ENCODE assay signal across 23 cellular contexts in the genomic region with DNA sequence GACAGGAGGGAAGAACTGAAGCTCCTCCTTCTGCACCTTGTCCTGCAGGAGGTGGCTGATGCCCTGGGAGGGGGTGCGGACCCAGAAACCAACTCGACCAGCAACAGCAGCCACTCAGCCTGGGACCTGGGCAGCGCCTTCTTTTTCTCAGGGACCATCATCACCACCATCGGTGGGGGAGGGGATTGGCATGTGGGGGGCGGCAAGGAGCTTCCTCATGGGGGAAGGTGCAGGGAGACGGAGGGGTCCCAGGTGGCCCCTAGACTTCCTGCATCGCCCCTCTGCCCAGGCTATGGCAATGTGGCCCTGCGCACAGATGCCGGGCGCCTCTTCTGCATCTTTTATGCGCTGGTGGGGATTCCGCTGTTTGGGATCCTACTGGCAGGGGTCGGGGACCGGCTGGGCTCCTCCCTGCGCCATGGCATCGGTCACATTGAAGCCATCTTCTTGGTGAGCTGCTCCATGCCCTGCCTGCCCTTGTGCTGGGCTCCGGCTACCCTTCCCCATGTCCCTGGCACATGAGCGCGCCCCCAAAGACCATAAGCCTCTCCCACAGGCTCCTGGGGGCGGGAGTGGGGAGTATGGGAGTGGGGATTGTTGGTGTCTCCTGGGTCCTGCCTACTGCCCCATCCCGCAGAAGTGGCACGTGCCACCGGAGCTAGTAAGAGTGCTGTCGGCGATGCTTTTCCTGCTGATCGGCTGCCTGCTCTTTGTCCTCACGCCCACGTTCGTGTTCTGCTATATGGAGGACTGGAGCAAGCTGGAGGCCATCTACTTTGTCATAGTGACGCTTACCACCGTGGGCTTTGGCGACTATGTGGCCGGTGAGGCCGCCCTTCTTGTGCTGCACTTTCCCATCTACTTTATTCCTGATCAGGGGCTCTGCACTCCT. TPM values are rescaled to one million over a fixed set of nuclear protein-coding genes. Genes with fewer than 3 reads are reported as not detected.
DNase-seq lines count a peak whose midpoint lies in the region; ATAC-seq, FAIRE-seq and TF ChIP-seq lines count a peak whose summit lies in the region.
"Had no signal": no experiment of that assay in that cellular context is flagged by ENCODE, and none has a peak within 500 bp of the region (broad histone marks: within the 10 kb centered on the region; RNA-seq: fewer than 3 reads in every experiment).

No MANE protein-coding gene starts in this region.

- TF ChIP-seq POLR2A in K562 (conservative IDR thresholded peaks at IDR 0.05), result no peak
- no peak for TF ChIP-seq POLR2A in tibial nerve (IDR thresholded peaks at IDR 0.05)

- no peaks in the 10 kb centered on the region for H3K36me3 ChIP-seq in K562 (ENCODE audit: control insufficient read depth, insufficient read depth, low read length)
- H3K36me3 ChIP-seq in kidney (ENCODE audit: control insufficient read depth in 1 of 2, insufficient read depth in 2 of 2, low read length in 2 of 2), result no peaks in the 10 kb centered on the region
- no peaks in the 10 kb centered on the region for H3K36me3 ChIP-seq in tibial nerve

- H3K4me3 ChIP-seq in right cardiac atrium (ENCODE audit: low read length), result no peak overlapping the region
- H3K4me3 ChIP-seq in K562, result no peak overlapping the region
- H3K4me3 ChIP-seq in kidney (ENCODE audit: low read length in 2 of 2), result no peak overlapping the region
- no peak overlapping the region for H3K4me3 ChIP-seq in tibial nerve
- H3K4me3 ChIP-seq: A549, GM12878 had no signal

- no peaks in the 10 kb centered on the region for H3K36me3 Mint-ChIP-seq in activated naive CD4-positive, alpha-beta T cell treated with anti-CD3 and anti-CD28 coated beads for 36 hours (ENCODE audit: low read depth)
- H3K36me3 Mint-ChIP-seq: CD4-positive, CD25-positive, alpha-beta regulatory T cell had no signal

- H3K27ac ChIP-seq in right cardiac atrium (ENCODE audit: low read length), result no peak overlapping the region
- H3K27ac ChIP-seq in K562 (ENCODE audit: extremely low read depth, low read depth, low read length), result no peak overlapping the region
- H3K27ac ChIP-seq in kidney (ENCODE audit: low read depth in 2 of 2, low read length in 2 of 2), result no peak overlapping the region
- no peak overlapping the region for H3K27ac ChIP-seq in tibial nerve
- no peak overlapping the region for H3K27ac ChIP-seq in foreskin keratinocyte
- H3K27ac ChIP-seq: A549, HL-60 had no signal

- H2AFZ ChIP-seq in K562 (ENCODE audit: low read depth, low read length), result no peak overlapping the region

- no peaks in the 10 kb centered on the region; the same call in 1 of the 2 replicates for H4K20me1 ChIP-seq in K562 (replicated peaks; ENCODE audit: control insufficient read depth, insufficient read depth, low read length)

- TF ChIP-seq EP300 in K562 (IDR thresholded peaks at IDR 0.05; ENCODE audit: low read length) (no peak), tibial nerve (IDR thresholded peaks at IDR 0.05) (no peak)

- H3K9me3 Mint-ChIP-seq in activated naive CD4-positive, alpha-beta T cell treated with anti-CD3 and anti-CD28 coated beads for 36 hours, result no peaks in the 10 kb centered on the region
- H3K9me3 Mint-ChIP-seq: CD4-positive, CD25-positive, alpha-beta regulatory T cell; HFFc6 had no signal

- H3K4me3 Mint-ChIP-seq in activated naive CD4-positive, alpha-beta T cell treated with anti-CD3 and anti-CD28 coated beads for 36 hours, result no peak overlapping the region
- H3K4me3 Mint-ChIP-seq: HFFc6 had no signal

- intact Hi-C loops in Right ventricle myocardium inferior (cut with DNase I) (no loop called here), right cardiac atrium (cut with DNase I) (no loop called here), K562 (cut with micrococcal nuclease) (no loop called here), kidney (cut with DNase I) (no loop called here)
- intact Hi-C loops in activated naive CD4-positive, alpha-beta T cell treated with anti-CD3 and anti-CD28 coated beads for 36 hours (cut with micrococcal nuclease), result no loop called here

- H3K9ac ChIP-seq in K562 (ENCODE audit: insufficient read depth in 1 of 2, low read depth in 2 of 2, low read length in 2 of 2) (peak overlapping the region in 1 of 2 experiments; percentile 48; a peak in 1 of 4 replicates), kidney (ENCODE audit: low read length in 2 of 2) (no peak overlapping the region)

- H3K4me2 ChIP-seq in K562 (ENCODE audit: insufficient read depth, low read length), result no peak overlapping the region
- H3K4me2 ChIP-seq: A549 had no signal

- CTCF ChIA-PET in K562 (lab: Yijun Ruan, JAX; ENCODE audit: low intra/inter-chr PET ratio), result no interaction called here
- CTCF ChIA-PET in activated naive CD4-positive, alpha-beta T cell treated with anti-CD3 and anti-CD28 coated beads for 36 hours (lab: Charles Lee), result no interaction called here

- ATAC-seq in Right ventricle myocardium inferior (no peak), right cardiac atrium (no peak), K562 (no peak), foreskin keratinocyte (no peak)
- ATAC-seq: A549, GM12878, Panc1 had no signal

- 14% methylated on average over 34 of the region's 34 CpGs for WGBS in right cardiac atrium
- WGBS in K562 (ENCODE audit: insufficient coverage, low coverage, missing lambda C conversion rate), result 29% methylated on average over 34 of the region's 34 CpGs
- 10 to 15% methylated on average over 26 to 31 of the region's 34 CpGs for WGBS in tibial nerve, 2 donors

- H3K27ac Mint-ChIP-seq in activated naive CD4-positive, alpha-beta T cell treated with anti-CD3 and anti-CD28 coated beads for 36 hours, result no peak overlapping the region
- H3K27ac Mint-ChIP-seq: CD4-positive, CD25-positive, alpha-beta regulatory T cell; HFFc6 had no signal

- H3K27me3 ChIP-seq in right cardiac atrium (ENCODE audit: control insufficient read depth, insufficient read depth), result no peaks in the 10 kb centered on the region
- peaks cover 48 to 57% of the 10 kb centered on the region in 2 experiments for H3K27me3 ChIP-seq in K562 (ENCODE audit: control insufficient read depth in 2 of 2, insufficient read depth in 2 of 2, low read length in 2 of 2)
- peaks cover 2 to 100% of the 10 kb centered on the region in 2 donors for H3K27me3 ChIP-seq in tibial nerve
- peaks cover 87% of the 10 kb centered on the region for H3K27me3 ChIP-seq in foreskin keratinocyte

- FAIRE-seq in K562 (lab: Jason Lieb, UNC) (no peak), kidney (lab: Jason Lieb, UNC) (no peak)
- FAIRE-seq: A549, GM12878, GM18507 had no signal

- no peak for TF ChIP-seq RAD21 in K562 (CRISPR knock-in tag; conservative IDR thresholded peaks at IDR 0.05 in 1 of 2, IDR thresholded peaks at IDR 0.05 in 1 of 2)

- H3K4me1 ChIP-seq in right cardiac atrium (ENCODE audit: control insufficient read depth, insufficient read depth, low read length) (peaks cover 2% of the 10 kb centered on the region), K562 (replicated peaks in 1 of 2; ENCODE audit: control insufficient read depth in 2 of 2, insufficient read depth in 2 of 2, low read length in 2 of 2) (peaks cover 3 to 45% of the 10 kb centered on the region in 2 experiments; a peak in 4 of 5 replicates), kidney (ENCODE audit: control insufficient read depth in 1 of 2, insufficient read depth in 1 of 2, low read depth in 1 of 2, low read length in 2 of 2) (peaks cover 0 to 22% of the 10 kb centered on the region in 2 donors), tibial nerve (peaks cover 0 to 42% (median 24%) of the 10 kb centered on the region in 4 donors), foreskin keratinocyte (no peaks in the 10 kb centered on the region)

- peaks cover 19% of the 10 kb centered on the region for H3K4me1 Mint-ChIP-seq in activated naive CD4-positive, alpha-beta T cell treated with anti-CD3 and anti-CD28 coated beads for 36 hours (ENCODE audit: low read depth)

- POLR2A ChIA-PET in K562 (lab: Yijun Ruan, JAX), result no interaction called here

- peak; percentile 33 for DNase-seq in Right ventricle myocardium inferior (ENCODE audit: missing footprints)
- DNase-seq in right cardiac atrium, result no peak
- DNase-seq in K562 (ENCODE audit: extremely low read depth in 1 of 4, low spot score in 3 of 4), result no peak
- peak; percentile 56 for DNase-seq in kidney
- DNase-seq in tibial nerve (ENCODE audit: low spot score in 2 of 2), result no peak
- DNase-seq in NCI-H1694 treated with DMSO at 0.1 percent for 48 hours (lab: John Stamatoyannopoulos, UW), result no peak
- no peak for DNase-seq in activated naive CD4-positive, alpha-beta T cell treated with anti-CD3 and anti-CD28 coated beads for 36 hours
- DNase-seq in foreskin keratinocyte, result no peak
- DNase-seq: Calu3; CD4-positive, CD25-positive, alpha-beta regulatory T cell; HFFc6; NCI-H1105; NCI-H187 treated with DMSO at 0.1 percent for 48 hours; NCI-H2171; NCI-H446 treated with DMSO at 0.1 percent for 48 hours; NCI-H774; SHP77 had no signal

- no peaks in the 10 kb centered on the region for H3K9me3 ChIP-seq in right cardiac atrium (ENCODE audit: control insufficient read depth, low read length)
- no peaks in the 10 kb centered on the region for H3K9me3 ChIP-seq in K562 (replicated peaks; ENCODE audit: control insufficient read depth, insufficient read depth, low read depth, low read length)
- no peaks in the 10 kb centered on the region for H3K9me3 ChIP-seq in kidney (ENCODE audit: control insufficient read depth in 1 of 2, low read length in 2 of 2)
- no peaks in the 10 kb centered on the region for H3K9me3 ChIP-seq in tibial nerve
- H3K9me3 ChIP-seq: A549 had no signal

- no peaks in the 10 kb centered on the region for H3K9me1 ChIP-seq in K562 (ENCODE audit: control insufficient read depth, insufficient read depth, low read length)

- no TSS peak for BruUV-seq in K562 (replicated peaks; lab: Mats Ljungman, UMichigan)

- TF ChIP-seq CTCF in K562 (IDR thresholded peaks at IDR 0.05 in 2 of 3, conservative IDR thresholded peaks at IDR 0.05 in 1 of 3; ENCODE audit: insufficient read depth in 2 of 3, low read depth in 1 of 3, low read length in 3 of 3) (no peak), kidney (IDR thresholded peaks at IDR 0.05; ENCODE audit: borderline replicate concordance, extremely low read depth, insufficient read depth) (no peak), tibial nerve (IDR thresholded peaks at IDR 0.05) (no peak), foreskin keratinocyte (conservative IDR thresholded peaks at IDR 0.05) (no peak)

- peaks cover 75% of the 10 kb centered on the region for H3K27me3 Mint-ChIP-seq in activated naive CD4-positive, alpha-beta T cell treated with anti-CD3 and anti-CD28 coated beads for 36 hours (ENCODE audit: low read depth)

- no peaks in the 10 kb centered on the region for H3K79me2 ChIP-seq in K562 (ENCODE audit: control insufficient read depth, insufficient read depth, low read length)

- in situ Hi-C loops in K562 (cut with MboI), result no loop called here

RNA-seq across cellular contexts. Expression of gene CATSPERZ, which starts 3.1 kb away (rescaled TPM):
- total RNA-seq in Right ventricle myocardium inferior (not detected), right cardiac atrium (not detected), K562 (2014; rRNA removed) (8.5 TPM in 2 replicates), K562 (2014; rRNA removed; fragmentation: Illumina TruSeq; extraction: Trizol) (1.2 and 1.6 TPM in 2 replicates), K562 (2015; rRNA removed; fragmentation: Illumina TruSeq; extraction: Trizol) (3.8 and 4.1 TPM in 2 replicates), K562 (2021) (5.1 and 5.4 TPM in 2 replicates), kidney (not detected), tibial nerve (not detected), foreskin keratinocyte (0.44 and 0.46 TPM in 2 replicates)
- polyA plus RNA-seq in right cardiac atrium (0.14 TPM), K562 (2011; rRNA removed) (0.86 and 1.2 TPM in 2 replicates), K562 (2014; fragmentation: Illumina TruSeq; extraction: Trizol) (3.5 and 4.3 TPM in 2 replicates), K562 (2014; fragmentation: Nextera tagmentation; extraction: Ambion mirVana) (1 to 10 TPM; 1.3 to 2.2 TPM), K562 (2014; rRNA removed) (5.3 and 8.3 TPM in 2 replicates), kidney (ENCODE audit: insufficient read depth, low read depth, low replicate concordance) (not detected), foreskin keratinocyte (0.80 and 1.1 TPM in 2 replicates)
- 3.6 TPM in 1 of 2 replicates, not detected in the other for total RNA-seq in K562 (2011; cell fraction: chromatin; rRNA removed; ENCODE audit: low replicate concordance)
- 1.5 and 2.8 TPM in 2 replicates for total RNA-seq in K562 (2011; cell fraction: nucleolus; rRNA removed)
- total RNA-seq in K562 (2011; cell fraction: nucleoplasm; rRNA removed), result 0.59 and 0.99 TPM in 2 replicates
- 2.9 and 3.2 TPM in 2 replicates for polyA plus RNA-seq in K562 (2011; cell fraction: cytosol; rRNA removed)
- polyA plus RNA-seq in K562 (2011; cell fraction: nucleus; rRNA removed), result 1.5 and 2.0 TPM in 2 replicates
- 4.4 and 4.7 TPM in 2 replicates for polyA plus RNA-seq in K562 (2012)
- polyA minus RNA-seq in K562 (2011; rRNA and poly(A)+ RNA removed), result 0.32 TPM in 1 of 2 replicates, not detected in the other
- polyA minus RNA-seq in K562 (2011; cell fraction: cytosol; rRNA and poly(A)+ RNA removed), result not detected in 2 replicates
- polyA minus RNA-seq in K562 (2011; cell fraction: nucleus; rRNA and poly(A)+ RNA removed), result not detected in 2 replicates
- total RNA-seq in activated naive CD4-positive, alpha-beta T cell treated with anti-CD3 and anti-CD28 coated beads for 36 hours, result under 1 TPM in 1 of 2 experiments, not detected in 1; 0.67 TPM
- total RNA-seq: CD4-positive, CD25-positive, alpha-beta regulatory T cell; G401; GM12878 had no signal
- polyA plus RNA-seq: CD4-positive, CD25-positive, alpha-beta regulatory T cell had no signal

RNA-seq across cellular contexts. Expression of gene KCNK4, which starts 6.0 kb away (rescaled TPM):
- total RNA-seq in Right ventricle myocardium inferior (not detected), right cardiac atrium (not detected), K562 (2014; rRNA removed) (not detected in 2 replicates), K562 (2014; rRNA removed; fragmentation: Illumina TruSeq; extraction: Trizol) (not detected in 2 replicates), K562 (2015; rRNA removed; fragmentation: Illumina TruSeq; extraction: Trizol) (not detected in 2 replicates), K562 (2021) (not detected in 2 replicates), kidney (not detected), tibial nerve (1 to 10 TPM in 1 of 4 donors, not detected in 3; 1.2 TPM), foreskin keratinocyte (not detected in 2 replicates)
- polyA plus RNA-seq in right cardiac atrium (0.05 TPM), K562 (2011; rRNA removed) (not detected in 2 replicates), K562 (2014; fragmentation: Illumina TruSeq; extraction: Trizol) (not detected in 2 replicates), K562 (2014; fragmentation: Nextera tagmentation; extraction: Ambion mirVana) (not detected), K562 (2014; rRNA removed) (not detected in 2 replicates), kidney (ENCODE audit: insufficient read depth, low read depth, low replicate concordance) (not detected), foreskin keratinocyte (0.03 and 0.06 TPM in 2 replicates)
- 0.37 and 0.74 TPM in 2 replicates for total RNA-seq in K562 (2011; cell fraction: chromatin; rRNA removed; ENCODE audit: low replicate concordance)
- total RNA-seq in K562 (2011; cell fraction: nucleolus; rRNA removed), result 0.17 and 0.26 TPM in 2 replicates
- 0.44 TPM in 1 of 2 replicates, not detected in the other for total RNA-seq in K562 (2011; cell fraction: nucleoplasm; rRNA removed)
- not detected in 2 replicates for polyA plus RNA-seq in K562 (2011; cell fraction: cytosol; rRNA removed)
- 0.13 and 0.14 TPM in 2 replicates for polyA plus RNA-seq in K562 (2011; cell fraction: nucleus; rRNA removed)
- 0.05 TPM in 1 of 2 replicates, not detected in the other for polyA plus RNA-seq in K562 (2012)
- not detected in 2 replicates for polyA minus RNA-seq in K562 (2011; rRNA and poly(A)+ RNA removed)
- polyA minus RNA-seq in K562 (2011; cell fraction: cytosol; rRNA and poly(A)+ RNA removed), result not detected in 2 replicates
- not detected in 2 replicates for polyA minus RNA-seq in K562 (2011; cell fraction: nucleus; rRNA and poly(A)+ RNA removed)
- under 1 TPM in 1 of 2 experiments, not detected in 1; 0.41 TPM for total RNA-seq in activated naive CD4-positive, alpha-beta T cell treated with anti-CD3 and anti-CD28 coated beads for 36 hours
- total RNA-seq: Calu3; CD4-positive, CD25-positive, alpha-beta regulatory T cell; GM12878 had no signal
- polyA plus RNA-seq: CD4-positive, CD25-positive, alpha-beta regulatory T cell had no signal

RNA-seq across cellular contexts. Expression of gene ESRRA, which starts 8.2 kb away (rescaled TPM):
- total RNA-seq in Right ventricle myocardium inferior (217 TPM), right cardiac atrium (100 to 1,000 TPM; 132 to 171 (median 141) TPM), K562 (2014; rRNA removed) (89.2 and 89.7 TPM in 2 replicates), K562 (2014; rRNA removed; fragmentation: Illumina TruSeq; extraction: Trizol) (13.8 and 17.3 TPM in 2 replicates), K562 (2015; rRNA removed; fragmentation: Illumina TruSeq; extraction: Trizol) (30.3 and 31.4 TPM in 2 replicates), K562 (2021) (76.5 and 84.1 TPM in 2 replicates), kidney (59.7 TPM), tibial nerve (10 to 100 TPM; 26.0 to 39.3 (median 28.7) TPM), foreskin keratinocyte (49.1 and 50.9 TPM in 2 replicates)
- polyA plus RNA-seq in right cardiac atrium (199 TPM), K562 (2011; rRNA removed) (23.7 and 35.6 TPM in 2 replicates), K562 (2014; fragmentation: Illumina TruSeq; extraction: Trizol) (15.3 and 27.6 TPM in 2 replicates), K562 (2014; fragmentation: Nextera tagmentation; extraction: Ambion mirVana) (1 to 10 TPM in 1 of 2 experiments, under 1 TPM in 1; 0.27 to 1.0 TPM), K562 (2014; rRNA removed) (69.0 and 75.5 TPM in 2 replicates), kidney (ENCODE audit: insufficient read depth, low read depth, low replicate concordance) (117 TPM), foreskin keratinocyte (46.1 and 49.9 TPM in 2 replicates)
- 59.5 and 126 TPM in 2 replicates for total RNA-seq in K562 (2011; cell fraction: chromatin; rRNA removed; ENCODE audit: low replicate concordance)
- total RNA-seq in K562 (2011; cell fraction: nucleolus; rRNA removed), result 77.2 and 79.9 TPM in 2 replicates
- total RNA-seq in K562 (2011; cell fraction: nucleoplasm; rRNA removed), result 58.7 and 66.9 TPM in 2 replicates
- 35.4 and 60.9 TPM in 2 replicates for polyA plus RNA-seq in K562 (2011; cell fraction: cytosol; rRNA removed)
- polyA plus RNA-seq in K562 (2011; cell fraction: nucleus; rRNA removed), result 37.9 and 54.0 TPM in 2 replicates
- 31.8 and 58.2 TPM in 2 replicates for polyA plus RNA-seq in K562 (2012)
- polyA minus RNA-seq in K562 (2011; rRNA and poly(A)+ RNA removed), result 12.5 and 13.5 TPM in 2 replicates
- polyA minus RNA-seq in K562 (2011; cell fraction: cytosol; rRNA and poly(A)+ RNA removed), result 20.4 and 30.5 TPM in 2 replicates
- polyA minus RNA-seq in K562 (2011; cell fraction: nucleus; rRNA and poly(A)+ RNA removed), result 20.6 and 21.5 TPM in 2 replicates
- 10 to 100 TPM; 18.5 to 21.7 TPM for total RNA-seq in activated naive CD4-positive, alpha-beta T cell treated with anti-CD3 and anti-CD28 coated beads for 36 hours

RNA-seq across cellular contexts. Expression of gene GPR137, which starts 11.4 kb away (rescaled TPM):
- total RNA-seq in Right ventricle myocardium inferior (28.6 TPM), right cardiac atrium (10 to 100 TPM; 31.3 to 41.7 (median 38.5) TPM), K562 (2014; rRNA removed) (10.7 and 14.8 TPM in 2 replicates), K562 (2014; rRNA removed; fragmentation: Illumina TruSeq; extraction: Trizol) (2.9 and 4.1 TPM in 2 replicates), K562 (2015; rRNA removed; fragmentation: Illumina TruSeq; extraction: Trizol) (10.9 and 11.9 TPM in 2 replicates), K562 (2021) (26.7 and 30.1 TPM in 2 replicates), kidney (44.0 TPM), tibial nerve (10 to 100 TPM; 12.5 to 25.7 (median 20.0) TPM), foreskin keratinocyte (18.3 and 19.0 TPM in 2 replicates)
- polyA plus RNA-seq in right cardiac atrium (35.2 TPM), K562 (2011; rRNA removed) (6.0 and 11.3 TPM in 2 replicates), K562 (2014; fragmentation: Illumina TruSeq; extraction: Trizol) (13.2 and 16.9 TPM in 2 replicates), K562 (2014; fragmentation: Nextera tagmentation; extraction: Ambion mirVana) (under 1 TPM; 0.32 to 0.52 TPM), K562 (2014; rRNA removed) (18.2 and 18.9 TPM in 2 replicates), kidney (ENCODE audit: insufficient read depth, low read depth, low replicate concordance) (48.4 TPM), foreskin keratinocyte (29.0 and 31.2 TPM in 2 replicates)
- 17.4 and 66.7 TPM in 2 replicates for total RNA-seq in K562 (2011; cell fraction: chromatin; rRNA removed; ENCODE audit: low replicate concordance)
- 37.2 and 39.7 TPM in 2 replicates for total RNA-seq in K562 (2011; cell fraction: nucleolus; rRNA removed)
- 27.5 and 29.7 TPM in 2 replicates for total RNA-seq in K562 (2011; cell fraction: nucleoplasm; rRNA removed)
- polyA plus RNA-seq in K562 (2011; cell fraction: cytosol; rRNA removed), result 11.8 and 23.6 TPM in 2 replicates
- polyA plus RNA-seq in K562 (2011; cell fraction: nucleus; rRNA removed), result 58.9 and 94.9 TPM in 2 replicates
- polyA plus RNA-seq in K562 (2012), result 25.3 and 28.5 TPM in 2 replicates
- 2.8 and 3.4 TPM in 2 replicates for polyA minus RNA-seq in K562 (2011; rRNA and poly(A)+ RNA removed)
- 10.0 and 10.6 TPM in 2 replicates for polyA minus RNA-seq in K562 (2011; cell fraction: cytosol; rRNA and poly(A)+ RNA removed)
- 12.3 and 14.0 TPM in 2 replicates for polyA minus RNA-seq in K562 (2011; cell fraction: nucleus; rRNA and poly(A)+ RNA removed)
- total RNA-seq in activated naive CD4-positive, alpha-beta T cell treated with anti-CD3 and anti-CD28 coated beads for 36 hours, result 10 to 100 TPM; 26.2 to 30.5 TPM

RNA-seq across cellular contexts. Expression of gene BAD, which starts 12.6 kb away (rescaled TPM):
- 89.1 TPM for total RNA-seq in Right ventricle myocardium inferior
- total RNA-seq in right cardiac atrium, result 100 to 1,000 TPM in 3 of 4 donors, 10 to 100 TPM in 1; 87.5 to 135 (median 111) TPM
- polyA plus RNA-seq in right cardiac atrium, result 164 TPM
- total RNA-seq in K562 (2011; cell fraction: chromatin; rRNA removed; ENCODE audit: low replicate concordance), result 2.4 and 7.5 TPM in 2 replicates
- total RNA-seq in K562 (2011; cell fraction: nucleolus; rRNA removed), result 7.5 and 12.9 TPM in 2 replicates
- 4.4 and 4.8 TPM in 2 replicates for total RNA-seq in K562 (2011; cell fraction: nucleoplasm; rRNA removed)
- total RNA-seq in K562 (2014; rRNA removed), result 45.6 and 58.5 TPM in 2 replicates
- total RNA-seq in K562 (2014; rRNA removed; fragmentation: Illumina TruSeq; extraction: Trizol), result 2.9 and 4.1 TPM in 2 replicates
- total RNA-seq in K562 (2015; rRNA removed; fragmentation: Illumina TruSeq; extraction: Trizol), result 18.8 and 23.8 TPM in 2 replicates
- 25.2 and 27.1 TPM in 2 replicates for total RNA-seq in K562 (2021)
- 11.8 and 21.1 TPM in 2 replicates for polyA plus RNA-seq in K562 (2011; rRNA removed)
- 21.0 and 30.7 TPM in 2 replicates for polyA plus RNA-seq in K562 (2011; cell fraction: cytosol; rRNA removed)
- 8.6 and 11.1 TPM in 2 replicates for polyA plus RNA-seq in K562 (2011; cell fraction: nucleus; rRNA removed)
- polyA plus RNA-seq in K562 (2012), result 23.1 and 33.4 TPM in 2 replicates
- polyA plus RNA-seq in K562 (2014; fragmentation: Illumina TruSeq; extraction: Trizol), result 4.7 and 12.8 TPM in 2 replicates
- polyA plus RNA-seq in K562 (2014; fragmentation: Nextera tagmentation; extraction: Ambion mirVana), result 1 to 10 TPM in 1 of 2 experiments, under 1 TPM in 1; 0.61 to 4.0 TPM
- 34.3 and 43.0 TPM in 2 replicates for polyA plus RNA-seq in K562 (2014; rRNA removed)
- polyA minus RNA-seq in K562 (2011; rRNA and poly(A)+ RNA removed), result 1.2 and 2.6 TPM in 2 replicates
- polyA minus RNA-seq in K562 (2011; cell fraction: cytosol; rRNA and poly(A)+ RNA removed), result 6.3 and 7.1 TPM in 2 replicates
- 4.2 and 7.6 TPM in 2 replicates for polyA minus RNA-seq in K562 (2011; cell fraction: nucleus; rRNA and poly(A)+ RNA removed)
- 59.8 TPM for total RNA-seq in kidney
- 157 TPM for polyA plus RNA-seq in kidney (ENCODE audit: insufficient read depth, low read depth, low replicate concordance)
- total RNA-seq in tibial nerve, result 100 to 1,000 TPM; 110 to 143 (median 124) TPM
- 10 to 100 TPM; 12.8 to 14.3 TPM for total RNA-seq in activated naive CD4-positive, alpha-beta T cell treated with anti-CD3 and anti-CD28 coated beads for 36 hours
- total RNA-seq in foreskin keratinocyte, result 125 TPM in 2 replicates
- polyA plus RNA-seq in foreskin keratinocyte, result 181 TPM in 2 replicates

Comparison
In these comparisons a context has a peak if more than half of its experiments do, and no peak if none do; other contexts are left out.
1. DNase-seq: peak in Right ventricle myocardium inferior (single experiment) and kidney (single experiment); none in right cardiac atrium (0 of 3), K562 (0 of 4), tibial nerve (0 of 2), NCI-H1694 treated with DMSO at 0.1 percent for 48 hours (single experiment), activated naive CD4-positive, alpha-beta T cell treated with anti-CD3 and anti-CD28 coated beads for 36 hours (single experiment) and foreskin keratinocyte (0 of 2).